8 cellular contexts compared by ENCODE assay signal in the genomic region with DNA sequence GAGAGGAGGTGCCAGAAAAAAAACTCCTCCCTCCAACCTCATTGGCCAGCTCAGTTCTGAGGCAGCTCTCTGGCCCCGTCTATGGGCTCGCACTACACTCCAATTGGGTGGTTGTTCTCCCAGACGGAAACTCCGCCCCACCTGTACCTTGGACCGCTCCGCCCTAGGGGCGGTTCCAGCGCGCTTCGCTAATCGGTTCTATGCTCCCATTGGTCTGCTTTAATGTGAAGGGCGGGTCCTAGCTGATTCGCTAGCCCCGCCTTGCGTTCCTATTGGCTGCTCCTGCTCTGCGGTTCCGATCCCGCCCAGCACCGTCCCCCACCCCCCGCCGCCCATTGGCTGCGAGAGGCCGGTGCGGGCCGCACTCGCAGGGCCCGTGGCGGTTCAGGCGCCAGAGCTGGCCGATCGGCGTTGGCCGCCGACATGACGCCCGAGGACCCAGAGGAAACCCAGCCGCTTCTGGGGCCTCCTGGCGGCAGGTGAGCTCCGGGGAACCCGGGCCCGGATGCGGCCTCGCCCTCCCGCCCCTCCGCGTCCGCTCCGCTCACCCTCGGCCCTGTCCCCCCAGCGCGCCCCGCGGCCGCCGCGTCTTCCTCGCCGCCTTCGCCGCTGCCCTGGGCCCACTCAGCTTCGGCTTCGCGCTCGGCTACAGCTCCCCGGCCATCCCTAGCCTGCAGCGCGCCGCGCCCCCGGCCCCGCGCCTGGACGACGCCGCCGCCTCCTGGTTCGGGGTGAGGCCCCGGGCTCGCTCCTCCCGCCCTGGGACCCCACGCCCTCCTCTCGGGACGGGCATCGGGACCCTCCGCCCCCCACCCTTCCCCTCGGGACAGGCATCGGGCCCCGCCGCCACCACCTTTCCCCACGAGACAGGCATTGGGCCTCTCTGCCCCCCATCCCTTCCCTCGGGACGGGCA. TPM values are rescaled to one million over a fixed set of nuclear protein-coding genes. Genes with fewer than 3 reads are reported as not detected.
DNase-seq lines count a peak whose midpoint lies in the region; ATAC-seq, FAIRE-seq and TF ChIP-seq lines count a peak whose summit lies in the region.

A gene with protein sequence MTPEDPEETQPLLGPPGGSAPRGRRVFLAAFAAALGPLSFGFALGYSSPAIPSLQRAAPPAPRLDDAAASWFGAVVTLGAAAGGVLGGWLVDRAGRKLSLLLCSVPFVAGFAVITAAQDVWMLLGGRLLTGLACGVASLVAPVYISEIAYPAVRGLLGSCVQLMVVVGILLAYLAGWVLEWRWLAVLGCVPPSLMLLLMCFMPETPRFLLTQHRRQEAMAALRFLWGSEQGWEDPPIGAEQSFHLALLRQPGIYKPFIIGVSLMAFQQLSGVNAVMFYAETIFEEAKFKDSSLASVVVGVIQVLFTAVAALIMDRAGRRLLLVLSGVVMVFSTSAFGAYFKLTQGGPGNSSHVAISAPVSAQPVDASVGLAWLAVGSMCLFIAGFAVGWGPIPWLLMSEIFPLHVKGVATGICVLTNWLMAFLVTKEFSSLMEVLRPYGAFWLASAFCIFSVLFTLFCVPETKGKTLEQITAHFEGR (plus strand): TSS at position 362 of the 914 bp plus-strand sequence. CDS start 62 bp downstream, at position 424.

- FAIRE-seq in colon (lab: Jason Lieb, UNC), result peak; percentile 95

- H3K4me3 ChIP-seq in AG04450 (ENCODE audit: low read depth, low read length), result peak within 1 kb of the TSS; percentile 66
- H3K4me3 ChIP-seq in kidney epithelial cell (ENCODE audit: low read depth, low read length), result peak within 1 kb of the TSS; percentile 76

- TF ChIP-seq CTCF in AG04450 (IDR thresholded peaks at IDR 0.05; ENCODE audit: low read depth, low read length), result no peak
- no peak for TF ChIP-seq CTCF in kidney epithelial cell (IDR thresholded peaks at IDR 0.05; ENCODE audit: insufficient read depth, low read length, poor library complexity, severe bottlenecking)

- in situ Hi-C loops in GM18951 (cut with MboI; ENCODE audit: low sequenced_read_pairs, unreplicated experiment), result no loop called here

- DNase-seq in AG04450 (ENCODE audit: low read depth, low spot score), result peak; percentile 99
- peak; percentile 97 for DNase-seq in NCI-H446 treated with DMSO at 0.1 percent for 48 hours (lab: John Stamatoyannopoulos, UW)
- peak; percentile 77 to 81 for DNase-seq in activated CD4-positive, alpha-beta T cell treated with anti-CD3 and anti-CD28 coated beads for 4 hours
- DNase-seq in kidney epithelial cell (ENCODE audit: low read depth), result peak; percentile 97
- DNase-seq in stimulated activated CD4-positive, alpha-beta T cell treated with anti-CD3 and anti-CD28 coated beads, Interleukin-15, amount 100 ng/mL, for 24 hours, result peak; percentile 91

- CTCF ChIA-PET in AG04450 (lab: Charles Lee), result interaction anchor here (0.6 to 1.8 kb wide), 12 partner anchors 9 to 456 kb away, joined by 3 to 10 read pairs (median 3); no protein-coding TSS in a partner anchor

- peak; percentile 68 for TF ChIP-seq POLR2A in GM18951 (IDR thresholded peaks at IDR 0.05; ENCODE audit: extremely low read depth, insufficient read depth, insufficient read length)

- peaks cover 3% of the 10 kb centered on the region; the same call in 1 of the 2 replicates for H3K9me3 ChIP-seq in AG04450 (ENCODE audit: control insufficient read depth, insufficient read depth, low read length)

- POLR2A ChIA-PET in AG04450 (lab: Yijun Ruan, JAX), result interaction anchor here (0.6 to 1.7 kb wide), 11 partner anchors 9 to 849 kb away, joined by 3 to 13 read pairs (median 3); a partner anchor contains a TSS

- H3K27me3 ChIP-seq in AG04450 (ENCODE audit: control insufficient read depth, insufficient read depth, low read length) (peaks cover 15% of the 10 kb centered on the region), kidney epithelial cell (ENCODE audit: control insufficient read depth, insufficient read depth, low read length) (no peaks in the 10 kb centered on the region)

- peak; percentile 94 for ATAC-seq in HG03175 (IDR thresholded peaks at IDR 0.05; ENCODE audit: unreplicated experiment)

- no peak within 1 kb of the TSS for H3K27ac ChIP-seq in AG04450 (ENCODE audit: low read depth, low read length)

- H3K36me3 ChIP-seq in kidney epithelial cell (ENCODE audit: control insufficient read depth, insufficient read depth, low read length), result no peaks in the 10 kb centered on the region

RNA-seq across cellular contexts. Expression of the gene that starts here (rescaled TPM):
- polyA plus RNA-seq in AG04450 (2011; rRNA removed), result 5.4 and 6.3 TPM in 2 replicates
- 4.6 and 5.7 TPM in 2 replicates for polyA minus RNA-seq in AG04450 (2011; rRNA and poly(A)+ RNA removed)
- total RNA-seq in kidney epithelial cell, result 27.5 and 28.8 TPM in 2 replicates
